ENCODE assay signal across 8 cellular contexts in genomic region chr4:98262431-98262830, GRCh38. TPM values are rescaled to one million over a fixed set of nuclear protein-coding genes. Genes with fewer than 3 reads are reported as not detected.
A peak's percentile ranks its signal among the peaks of the same experiment; 100 is the strongest.
DNase-seq lines count a peak whose midpoint lies in the region; TF ChIP-seq lines count a peak whose summit lies in the region.

No MANE protein-coding gene starts in this region.

- H3K4me1 ChIP-seq in Peyer's patch (peaks cover 0 to 9% (median 6%) of the 10 kb centered on the region in 4 donors), thyroid gland (peaks cover 3 to 16% of the 10 kb centered on the region in 2 donors)

- 29 to 31% methylated on average over 5 of the region's 5 CpGs for WGBS in thyroid gland, 2 donors

- H3K27ac ChIP-seq in Peyer's patch: peak overlapping the region in 3 of 4 donors; percentile 80 to 96 (median 92)
- H3K27ac ChIP-seq in epithelial cell of prostate: peak overlapping the region; percentile 93
- no peak overlapping the region for H3K27ac ChIP-seq in thyroid gland

- intact Hi-C loops in thyroid gland (cut with DNase I): no loop called here

- TF ChIP-seq CTCF in Peyer's patch (IDR thresholded peaks at IDR 0.05) (no peak), thyroid gland (IDR thresholded peaks at IDR 0.05) (no peak)

- H3K27me3 ChIP-seq in Peyer's patch: no peaks in the 10 kb centered on the region
- no peaks in the 10 kb centered on the region for H3K27me3 ChIP-seq in thyroid gland

- H3K4me3 ChIP-seq in Peyer's patch (peak overlapping the region; percentile 76 to 94 (median 84)), thyroid gland (replicated peaks in 1 of 3) (peak overlapping the region in 1 of 3 donors; percentile 80)

- no peaks in the 10 kb centered on the region for H3K9me3 ChIP-seq in Peyer's patch
- no peaks in the 10 kb centered on the region for H3K9me3 ChIP-seq in thyroid gland

- TF ChIP-seq POLR2A in Peyer's patch (IDR thresholded peaks at IDR 0.05) (no peak), thyroid gland (IDR thresholded peaks at IDR 0.05) (no peak)

- no peaks in the 10 kb centered on the region for H3K36me3 ChIP-seq in Peyer's patch
- H3K36me3 ChIP-seq in thyroid gland: no peaks in the 10 kb centered on the region

- DNase-seq in DMS 273 (lab: John Stamatoyannopoulos, UW; ENCODE audit: unreplicated experiment) (peak; percentile 16), DMS 273 treated with DMSO at 0.1 percent for 48 hours (lab: John Stamatoyannopoulos, UW) (no peak), Peyer's patch (no peak), epithelial cell of prostate (ENCODE audit: low read depth, low spot score) (no peak), pons (ENCODE audit: low spot score) (peak; percentile 80), thyroid gland (no peak), DMS153 treated with DMSO at 0.1 percent for 48 hours (lab: John Stamatoyannopoulos, UW; ENCODE audit: unreplicated experiment) (no peak)
- DNase-seq in stimulated activated naive CD4-positive, alpha-beta T cell treated with Interleukin-2 at 50 U/mL for 16 hours (lab: John Stamatoyannopoulos, UW): no peak

RNA-seq across cellular contexts. Expression of gene RAP1GDS1, which starts 1.2 kb away (rescaled TPM):
- 10 to 100 TPM; 33.3 to 48.4 (median 35.4) TPM for total RNA-seq in Peyer's patch
- total RNA-seq in thyroid gland: 10 to 100 TPM; 36.2 to 40.9 (median 37.9) TPM

Comparison
In these comparisons a context has a peak if more than half of its experiments do, and no peak if none do; other contexts are left out.
1. DNase-seq: peak in DMS 273 (single experiment) and pons (single experiment); none in DMS 273 treated with DMSO at 0.1 percent for 48 hours (single experiment), Peyer's patch (0 of 3), epithelial cell of prostate (single experiment), stimulated activated naive CD4-positive, alpha-beta T cell treated with Interleukin-2 at 50 U/mL for 16 hours (single experiment), thyroid gland (0 of 2) and DMS153 treated with DMSO at 0.1 percent for 48 hours (single experiment).
2. H3K27ac ChIP-seq: peak in Peyer's patch (3 of 4) and epithelial cell of prostate (single experiment); none in thyroid gland (0 of 3).